In genomic region chr3:71111784-71112440, GRCh38 we compare ENCODE assay signal across 9 cellular contexts.
DNase-seq lines count a peak whose midpoint lies in the region; ATAC-seq and TF ChIP-seq lines count a peak whose summit lies in the region.
"Had no signal": no experiment of that assay in that cellular context is flagged by ENCODE, and none has a peak within 500 bp of the region (broad histone marks: within the 10 kb centered on the region; RNA-seq: fewer than 3 reads in every experiment).

No MANE protein-coding gene starts in this region.

- peaks cover 0 to 22% of the 10 kb centered on the region in 2 experiments; a peak in 2 of 4 replicates for H3K4me1 ChIP-seq in SK-N-SH (ENCODE audit: control insufficient read depth in 1 of 2, insufficient read depth in 2 of 2, low read depth in 1 of 2, low read length in 1 of 2)

- no peaks in the 10 kb centered on the region for H3K9me3 ChIP-seq in SK-N-SH

- H3K4me1 Mint-ChIP-seq in activated CD4-positive, alpha-beta T cell treated with anti-CD3 and anti-CD28 coated beads, Interleukin-2, amount 10 ng/mL, durations not matched to agents 24 days and 14 days, result peaks cover 52% of the 10 kb centered on the region

- DNase-seq in activated CD4-positive, alpha-beta T cell treated with anti-CD3 and anti-CD28 coated beads, Interleukin-2, amount 10 ng/mL, durations not matched to agents 24 days and 14 days, result no peak
- no peak for DNase-seq in activated CD4-positive, alpha-beta T cell treated with anti-CD3 and anti-CD28 coated beads, Interleukin-2, amount 50 U/mL, for 1 hour
- DNase-seq in SK-N-SH, result no peak
- peak; percentile 84 for DNase-seq in fibroblast of the aortic adventitia (ENCODE audit: low read depth)
- no peak for DNase-seq in stimulated activated naive CD8-positive, alpha-beta T cell treated with anti-CD3 and anti-CD28 coated beads, Interleukin-15, Interleukin-2, amounts not matched to agents 100 U/mL and 50 U/mL, for 24 hours
- no peak for DNase-seq in foreskin melanocyte
- DNase-seq in sciatic nerve (ENCODE audit: low spot score), result no peak
- DNase-seq: NCI-H1694 treated with DMSO at 0.1 percent for 48 hours had no signal

- TF ChIP-seq CTCF in SK-N-SH (IDR thresholded peaks at IDR 0.05) (no peak), fibroblast of the aortic adventitia (IDR thresholded peaks at IDR 0.05; ENCODE audit: insufficient read depth, low read length) (no peak)

- peaks cover 67% of the 10 kb centered on the region for H3K36me3 Mint-ChIP-seq in activated CD4-positive, alpha-beta T cell treated with anti-CD3 and anti-CD28 coated beads, Interleukin-2, amount 10 ng/mL, durations not matched to agents 24 days and 14 days (ENCODE audit: low read depth)

- H3K4me3 ChIP-seq in SK-N-SH (ENCODE audit: low read depth in 2 of 2, low read length in 1 of 2), result no peak overlapping the region
- H3K4me3 ChIP-seq in fibroblast of the aortic adventitia (ENCODE audit: low read depth, low read length), result no peak overlapping the region

- H3K79me2 ChIP-seq in SK-N-SH (ENCODE audit: insufficient read depth), result peaks cover 59% of the 10 kb centered on the region

- no peak overlapping the region for H3K4me2 ChIP-seq in SK-N-SH

- ATAC-seq in stimulated activated naive CD8-positive, alpha-beta T cell treated with anti-CD3 and anti-CD28 coated beads, Interleukin-15, Interleukin-2, amounts not matched to agents 100 U/mL and 50 U/mL, for 24 hours, result peak; percentile 82
- ATAC-seq in GM19351 (IDR thresholded peaks at IDR 0.05; ENCODE audit: unreplicated experiment) (no peak), sciatic nerve (no peak)

- intact Hi-C loops in activated CD4-positive, alpha-beta T cell treated with anti-CD3 and anti-CD28 coated beads, Interleukin-2, amount 10 ng/mL, durations not matched to agents 24 days and 14 days (cut with micrococcal nuclease), result no loop called here
- intact Hi-C loops in sciatic nerve (cut with DNase I), result no loop called here

- H3F3A ChIP-seq in SK-N-SH (replicated peaks; ENCODE audit: insufficient read depth), result peaks cover 30% of the 10 kb centered on the region

- WGBS in SK-N-SH (ENCODE audit: low lambda C conversion rate), result 13% methylated on average over 6 of the region's 6 CpGs

- peak overlapping the region in 1 of 2 experiments; percentile 95; a peak in 2 of 4 replicates for H3K27ac ChIP-seq in SK-N-SH (ENCODE audit: low read depth in 2 of 2, low read length in 1 of 2)

- TF ChIP-seq RAD21 in SK-N-SH (IDR thresholded peaks at IDR 0.05; ENCODE audit: low read length), result no peak

- no peak overlapping the region for H2AFZ ChIP-seq in SK-N-SH (ENCODE audit: low read depth)

- H3K27me3 ChIP-seq in SK-N-SH (ENCODE audit: insufficient read depth), result no peaks in the 10 kb centered on the region

- H4K20me1 ChIP-seq in SK-N-SH (ENCODE audit: insufficient read depth), result no peaks in the 10 kb centered on the region

- no peaks in the 10 kb centered on the region for H3K9me3 Mint-ChIP-seq in activated CD4-positive, alpha-beta T cell treated with anti-CD3 and anti-CD28 coated beads, Interleukin-2, amount 10 ng/mL, durations not matched to agents 24 days and 14 days

- TF ChIP-seq EP300 in SK-N-SH (IDR thresholded peaks at IDR 0.05; ENCODE audit: borderline replicate concordance in 1 of 2, low read depth in 1 of 2, low read length in 1 of 2), result no peak; a peak in 1 of 4 replicates

- H3K9ac ChIP-seq in SK-N-SH, result peak overlapping the region; percentile 18; the same call in 1 of the 2 replicates

- H3K27ac Mint-ChIP-seq in activated CD4-positive, alpha-beta T cell treated with anti-CD3 and anti-CD28 coated beads, Interleukin-2, amount 10 ng/mL, durations not matched to agents 24 days and 14 days, result peak overlapping the region; percentile 27

- H3K4me3 Mint-ChIP-seq in activated CD4-positive, alpha-beta T cell treated with anti-CD3 and anti-CD28 coated beads, Interleukin-2, amount 10 ng/mL, durations not matched to agents 24 days and 14 days, result no peak overlapping the region

- H3K9me2 ChIP-seq in SK-N-SH, result no peaks in the 10 kb centered on the region

- H3K27me3 Mint-ChIP-seq in activated CD4-positive, alpha-beta T cell treated with anti-CD3 and anti-CD28 coated beads, Interleukin-2, amount 10 ng/mL, durations not matched to agents 24 days and 14 days, result no peaks in the 10 kb centered on the region

- POLR2A ChIA-PET in SK-N-SH (lab: Yijun Ruan, JAX), result no interaction called here

- CTCF ChIA-PET in SK-N-SH (lab: Yijun Ruan, JAX), result no interaction called here

- H3K36me3 ChIP-seq in SK-N-SH (replicated peaks in 1 of 2; ENCODE audit: control insufficient read depth in 1 of 2, insufficient read depth in 2 of 2, low read length in 1 of 2), result peaks cover 6 to 11% of the 10 kb centered on the region in 2 experiments

TF ChIP-seq in SK-N-SH, 30 proteins besides CTCF, POLR2A, EP300 and RAD21:
- TF ChIP-seq RCOR1 (IDR thresholded peaks at IDR 0.05; ENCODE audit: low read length), result no peak
- no peak for TF ChIP-seq RFX5 (IDR thresholded peaks at IDR 0.05; ENCODE audit: low read length)
- peak; percentile 76; the same call in 1 of the 2 replicates for TF ChIP-seq FOSL2 (IDR thresholded peaks at IDR 0.05; ENCODE audit: borderline replicate concordance, low read depth)
- no peak for TF ChIP-seq TAF1 (IDR thresholded peaks at IDR 0.05; ENCODE audit: borderline replicate concordance, low read depth, low read length)
- TF ChIP-seq NFIC (IDR thresholded peaks at IDR 0.05; ENCODE audit: borderline replicate concordance), result peak; percentile 58
- peak; percentile 40; the same call in 1 of the 2 replicates for TF ChIP-seq MAX (IDR thresholded peaks at IDR 0.05; ENCODE audit: low read depth)
- TF ChIP-seq TCF12 (IDR thresholded peaks at IDR 0.05), result peak; percentile 58
- TF ChIP-seq PBX3 (IDR thresholded peaks at IDR 0.05), result peak; percentile 60
- peak; percentile 59 for TF ChIP-seq JUND (IDR thresholded peaks at IDR 0.05)
- no peak for TF ChIP-seq FOXM1 (IDR thresholded peaks at IDR 0.05; ENCODE audit: low read depth)
- TF ChIP-seq NRF1 (IDR thresholded peaks at IDR 0.05; ENCODE audit: low read depth, low read length), result no peak
TF ChIP-seq in SK-N-SH: peak in this region for 6.
